ENCODE assay signal across 6 cellular contexts in genomic region chr7:72927791-72928190, GRCh38. TPM values are rescaled to one million over a fixed set of nuclear protein-coding genes. Genes with fewer than 3 reads are reported as not detected.
"Had no signal": no experiment of that assay in that cellular context is flagged by ENCODE, and none has a peak within 500 bp of the region (broad histone marks: within the 10 kb centered on the region; RNA-seq: fewer than 3 reads in every experiment).

No MANE protein-coding gene starts in this region.

RNA-seq across cellular contexts. Expression of gene TRIM74, which starts 41.5 kb away (rescaled TPM):
- total RNA-seq: dermis microvascular lymphatic vessel endothelial cell, esophagus mucosa, fibroblast of lung, fibroblast of villous mesenchyme, frontal cortex, myocyte had no signal
